In genomic region chr2:195686564-195686963, GRCh38 we compare ENCODE assay signal across 25 cellular contexts. TPM values are rescaled to one million over a fixed set of nuclear protein-coding genes. Genes with fewer than 3 reads are reported as not detected.
DNase-seq lines count a peak whose midpoint lies in the region; ATAC-seq and TF ChIP-seq lines count a peak whose summit lies in the region.
"Had no signal": no experiment of that assay in that cellular context is flagged by ENCODE, and none has a peak within 500 bp of the region (broad histone marks: within the 10 kb centered on the region; RNA-seq: fewer than 3 reads in every experiment).

No MANE protein-coding gene starts in this region.

- H3K9me3 ChIP-seq in neuronal stem cell (replicated peaks in 1 of 2; ENCODE audit: control insufficient read depth in 2 of 2, insufficient read depth in 1 of 2, low read depth in 1 of 2, low read length in 2 of 2) (peaks cover 2 to 10% of the 10 kb centered on the region in 2 donors), tibial nerve (peaks cover 0 to 11% (median 0%) of the 10 kb centered on the region in 4 donors)
- H3K9me3 ChIP-seq: A549, neutrophil, psoas muscle had no signal

- ATAC-seq in GM23338: no peak
- no peak for ATAC-seq in stimulated activated naive CD8-positive, alpha-beta T cell treated with anti-CD3 and anti-CD28 coated beads, Interleukin-15, Interleukin-2, amounts not matched to agents 100 U/mL and 50 U/mL, for 24 hours
- ATAC-seq: A549, psoas muscle had no signal

- H3K4me1 Mint-ChIP-seq in activated CD4-positive, alpha-beta memory T cell treated with anti-CD3 and anti-CD28 coated beads, Interleukin-2, amount 10 ng/mL, durations not matched to agents 7 days and 5 days: peaks cover 15% of the 10 kb centered on the region
- H3K4me1 Mint-ChIP-seq in activated CD4-positive, alpha-beta memory T cell treated with anti-CD3 and anti-CD28 coated beads for 36 hours (ENCODE audit: low read depth): peaks cover 28% of the 10 kb centered on the region
- peaks cover 43% of the 10 kb centered on the region for H3K4me1 Mint-ChIP-seq in GM23338
- H3K4me1 Mint-ChIP-seq in brain: peaks cover 41% of the 10 kb centered on the region

- H3K18ac ChIP-seq in neuronal stem cell (ENCODE audit: low read length): no peak overlapping the region

- CTCF ChIA-PET in activated CD4-positive, alpha-beta memory T cell treated with anti-CD3 and anti-CD28 coated beads, Interleukin-2, amount 10 ng/mL, durations not matched to agents 7 days and 5 days (lab: Charles Lee): no interaction called here
- CTCF ChIA-PET in activated CD4-positive, alpha-beta memory T cell treated with anti-CD3 and anti-CD28 coated beads for 36 hours (lab: Charles Lee): no interaction called here

- H3K4me3 ChIP-seq in GM23338: no peak overlapping the region
- no peak overlapping the region for H3K4me3 ChIP-seq in neuronal stem cell (ENCODE audit: low read length in 2 of 2)
- H3K4me3 ChIP-seq in dorsolateral prefrontal cortex: no peak overlapping the region
- H3K4me3 ChIP-seq in tibial nerve: no peak overlapping the region
- H3K4me3 ChIP-seq: A549, ascending aorta, psoas muscle, SK-N-MC had no signal

- H3K23ac ChIP-seq in neuronal stem cell (ENCODE audit: low read depth, low read length, poor library complexity): no peak overlapping the region

- no peak overlapping the region for H4K8ac ChIP-seq in neuronal stem cell (ENCODE audit: low read depth, low read length)

- H3K79me1 ChIP-seq in neuronal stem cell (ENCODE audit: low read depth, low read length): no peaks in the 10 kb centered on the region

- peaks cover 3% of the 10 kb centered on the region; the same call in 1 of the 2 replicates for H4K20me1 ChIP-seq in GM23338 (replicated peaks; ENCODE audit: insufficient read depth)

- H3K9ac ChIP-seq in neuronal stem cell (ENCODE audit: low read depth, low read length, poor library complexity): no peak overlapping the region

- H3K27ac ChIP-seq in GM23338 (ENCODE audit: low read depth) (peak overlapping the region; percentile 9; the same call in 1 of the 2 replicates), neuronal stem cell (replicated peaks; ENCODE audit: low read length) (peak overlapping the region; percentile 85), dorsolateral prefrontal cortex (no peak overlapping the region), tibial nerve (no peak overlapping the region)
- H3K27ac ChIP-seq: A549, ascending aorta, neutrophil, psoas muscle, RWPE1, SK-N-MC had no signal

- H3K27me3 Mint-ChIP-seq in activated CD4-positive, alpha-beta memory T cell treated with anti-CD3 and anti-CD28 coated beads, Interleukin-2, amount 10 ng/mL, durations not matched to agents 7 days and 5 days: no peaks in the 10 kb centered on the region
- no peaks in the 10 kb centered on the region for H3K27me3 Mint-ChIP-seq in activated CD4-positive, alpha-beta memory T cell treated with anti-CD3 and anti-CD28 coated beads for 36 hours
- H3K27me3 Mint-ChIP-seq in GM23338 (ENCODE audit: insufficient read depth, low read depth, poor library complexity): no peaks in the 10 kb centered on the region
- H3K27me3 Mint-ChIP-seq in brain: no peaks in the 10 kb centered on the region

- H3K4me3 Mint-ChIP-seq in activated CD4-positive, alpha-beta memory T cell treated with anti-CD3 and anti-CD28 coated beads, Interleukin-2, amount 10 ng/mL, durations not matched to agents 7 days and 5 days: no peak overlapping the region
- H3K4me3 Mint-ChIP-seq in activated CD4-positive, alpha-beta memory T cell treated with anti-CD3 and anti-CD28 coated beads for 36 hours: no peak overlapping the region
- H3K4me3 Mint-ChIP-seq in GM23338 (no peak overlapping the region), brain (no peak overlapping the region)

- H3K27ac Mint-ChIP-seq in activated CD4-positive, alpha-beta memory T cell treated with anti-CD3 and anti-CD28 coated beads, Interleukin-2, amount 10 ng/mL, durations not matched to agents 7 days and 5 days: peak overlapping the region; percentile 28
- no peak overlapping the region for H3K27ac Mint-ChIP-seq in activated CD4-positive, alpha-beta memory T cell treated with anti-CD3 and anti-CD28 coated beads for 36 hours
- peak overlapping the region; percentile 51 for H3K27ac Mint-ChIP-seq in GM23338
- H3K27ac Mint-ChIP-seq in brain: peak overlapping the region in 3 of 5 experiments; percentile 37 to 86 (median 65)

- no peaks in the 10 kb centered on the region for H3K9me2 ChIP-seq in GM23338 (ENCODE audit: insufficient read depth)

- no peak overlapping the region for H2BK12ac ChIP-seq in neuronal stem cell (ENCODE audit: low read length)

- no peak overlapping the region for H2AK5ac ChIP-seq in neuronal stem cell (ENCODE audit: low read depth, low read length)

- TF ChIP-seq POLR2A in tibial nerve (IDR thresholded peaks at IDR 0.05): no peak

- H3K14ac ChIP-seq in neuronal stem cell (ENCODE audit: low read length): no peak overlapping the region

- intact Hi-C loops in activated CD4-positive, alpha-beta memory T cell treated with anti-CD3 and anti-CD28 coated beads for 36 hours (cut with micrococcal nuclease): no loop called here
- intact Hi-C loops in dorsolateral prefrontal cortex (cut with DNase I): no loop called here

- no peak for TF ChIP-seq EP300 in tibial nerve (IDR thresholded peaks at IDR 0.05)

- POLR2A ChIA-PET in activated CD4-positive, alpha-beta memory T cell treated with anti-CD3 and anti-CD28 coated beads, Interleukin-2, amount 10 ng/mL, durations not matched to agents 7 days and 5 days (lab: Charles Lee): no interaction called here
- POLR2A ChIA-PET in activated CD4-positive, alpha-beta memory T cell treated with anti-CD3 and anti-CD28 coated beads for 36 hours (lab: Charles Lee): no interaction called here

- TF ChIP-seq CTCF in GM23338 (conservative IDR thresholded peaks at IDR 0.05; ENCODE audit: low read depth in 2 of 2) (no peak), brain (conservative IDR thresholded peaks at IDR 0.05) (no peak), dorsolateral prefrontal cortex (IDR thresholded peaks at IDR 0.05 in 54 of 56, conservative IDR thresholded peaks at IDR 0.05 in 2 of 56; ENCODE audit: low read depth in 1 of 56, partially characterized antibody in 56 of 56) (no peak), tibial nerve (IDR thresholded peaks at IDR 0.05) (no peak)

- no peak for DNase-seq in activated CD4-positive, alpha-beta memory T cell treated with anti-CD3 and anti-CD28 coated beads, Interleukin-2, amount 10 ng/mL, durations not matched to agents 7 days and 5 days
- no peak for DNase-seq in activated CD4-positive, alpha-beta memory T cell treated with anti-CD3 and anti-CD28 coated beads for 36 hours
- no peak for DNase-seq in GM23338 (ENCODE audit: low spot score)
- no peak for DNase-seq in neuronal stem cell (ENCODE audit: low spot score)
- no peak for DNase-seq in dorsolateral prefrontal cortex
- DNase-seq in tibial nerve (ENCODE audit: low spot score in 2 of 2): no peak
- DNase-seq in stimulated activated naive CD8-positive, alpha-beta T cell treated with anti-CD3 and anti-CD28 coated beads, Interleukin-15, Interleukin-2, amounts not matched to agents 100 U/mL and 50 U/mL, for 24 hours: no peak
- DNase-seq: activated T-cell treated with anti-CD3 and anti-CD28 coated beads for 4 hours, caudate nucleus, dermis blood vessel endothelial cell, DMS79, GF-D8, GOT3, NCI-H1048, NCI-H187, NCI-H526, psoas muscle, substantia nigra, T-helper 9 cell had no signal

- no peaks in the 10 kb centered on the region; the same call in 1 of the 2 replicates for H3K36me3 ChIP-seq in GM23338 (ENCODE audit: insufficient read depth)
- peaks cover 3 to 41% of the 10 kb centered on the region in 2 donors for H3K36me3 ChIP-seq in neuronal stem cell (replicated peaks in 1 of 2; ENCODE audit: control insufficient read depth in 2 of 2, insufficient read depth in 2 of 2, low read length in 2 of 2)
- H3K36me3 ChIP-seq in tibial nerve: peaks cover 0 to 13% (median 0%) of the 10 kb centered on the region in 3 donors
- H3K36me3 ChIP-seq: neutrophil had no signal

- H3K4ac ChIP-seq in neuronal stem cell (ENCODE audit: low read length): no peak overlapping the region

- H2BK15ac ChIP-seq in neuronal stem cell (ENCODE audit: low read length): no peak overlapping the region

- H3K4me2 ChIP-seq in GM23338: 0 out of 2 replicates have a peak overlapping the region, but pooled peaks have one; percentile 23
- H3K4me2 ChIP-seq in neuronal stem cell (ENCODE audit: insufficient read depth, low read length, poor library complexity, severe bottlenecking): no peak overlapping the region
- H3K4me2 ChIP-seq: A549 had no signal

- no peak overlapping the region for H2BK120ac ChIP-seq in neuronal stem cell (ENCODE audit: low read depth, low read length)

- H2AFZ ChIP-seq in GM23338 (no peak overlapping the region), neuronal stem cell (ENCODE audit: low read length) (no peak overlapping the region)

- H3K36me3 Mint-ChIP-seq in activated CD4-positive, alpha-beta memory T cell treated with anti-CD3 and anti-CD28 coated beads, Interleukin-2, amount 10 ng/mL, durations not matched to agents 7 days and 5 days (ENCODE audit: low read depth): peaks cover 39% of the 10 kb centered on the region
- H3K36me3 Mint-ChIP-seq in activated CD4-positive, alpha-beta memory T cell treated with anti-CD3 and anti-CD28 coated beads for 36 hours: peaks cover 23% of the 10 kb centered on the region
- H3K36me3 Mint-ChIP-seq in GM23338 (ENCODE audit: low read depth) (peaks cover 21% of the 10 kb centered on the region), brain (peaks cover 59% of the 10 kb centered on the region)

- H4K91ac ChIP-seq in neuronal stem cell (ENCODE audit: low read depth, low read length, poor library complexity): no peak overlapping the region

- no peaks in the 10 kb centered on the region for H3F3A ChIP-seq in GM23338 (replicated peaks; ENCODE audit: low read depth)

- H3K4me1 ChIP-seq in GM23338 (ENCODE audit: insufficient read depth) (peaks cover 55% of the 10 kb centered on the region), neuronal stem cell (ENCODE audit: control insufficient read depth in 2 of 2, insufficient read depth in 1 of 2, low read depth in 1 of 2, low read length in 2 of 2) (peaks cover 4 to 6% of the 10 kb centered on the region in 2 donors), tibial nerve (peaks cover 0 to 3% (median 0%) of the 10 kb centered on the region in 4 donors)
- H3K4me1 ChIP-seq: ascending aorta, psoas muscle had no signal

- H3K79me2 ChIP-seq in GM23338 (replicated peaks; ENCODE audit: insufficient read depth): peaks cover 91% of the 10 kb centered on the region

- no peaks in the 10 kb centered on the region for H3K27me3 ChIP-seq in GM23338 (ENCODE audit: insufficient read depth)
- H3K27me3 ChIP-seq in neuronal stem cell (ENCODE audit: control insufficient read depth in 3 of 3, insufficient read depth in 3 of 3, low read depth in 1 of 3, low read length in 3 of 3): no peaks in the 10 kb centered on the region
- H3K27me3 ChIP-seq in dorsolateral prefrontal cortex: no peaks in the 10 kb centered on the region
- H3K27me3 ChIP-seq in tibial nerve: no peaks in the 10 kb centered on the region
- H3K27me3 ChIP-seq: ascending aorta, neutrophil had no signal

- H3K9me3 Mint-ChIP-seq in activated CD4-positive, alpha-beta memory T cell treated with anti-CD3 and anti-CD28 coated beads, Interleukin-2, amount 10 ng/mL, durations not matched to agents 7 days and 5 days: peaks cover 12% of the 10 kb centered on the region
- peaks cover 15% of the 10 kb centered on the region for H3K9me3 Mint-ChIP-seq in activated CD4-positive, alpha-beta memory T cell treated with anti-CD3 and anti-CD28 coated beads for 36 hours
- no peaks in the 10 kb centered on the region for H3K9me3 Mint-ChIP-seq in GM23338
- peaks cover 13 to 14% (median 14%) of the 10 kb centered on the region in 5 experiments for H3K9me3 Mint-ChIP-seq in brain

- H2BK5ac ChIP-seq in neuronal stem cell (ENCODE audit: low read length): no peak overlapping the region

RNA-seq across cellular contexts. Expression of gene SLC39A10, which starts 29.5 kb away (rescaled TPM):
- total RNA-seq in activated CD4-positive, alpha-beta memory T cell treated with anti-CD3 and anti-CD28 coated beads, Interleukin-2, amount 10 ng/mL, durations not matched to agents 7 days and 5 days: 10 to 100 TPM; 43.2 to 47.0 TPM
- 10 to 100 TPM; 36.1 to 37.4 TPM for total RNA-seq in activated CD4-positive, alpha-beta memory T cell treated with anti-CD3 and anti-CD28 coated beads for 36 hours
- 261 and 263 TPM in 2 replicates for total RNA-seq in GM23338 (2014; rRNA removed; shearing (Covaris generic))
- polyA plus RNA-seq in GM23338 (2016; fragmentation: Nextera tagmentation; extraction: Ambion mirVana): 344 and 356 TPM in 2 replicates
- polyA plus RNA-seq in brain (ENCODE audit: insufficient read depth, low read depth, low replicate concordance): 7.8 TPM
- polyA plus RNA-seq in neuronal stem cell (2013, experiment 1 of 2): 86.7 TPM
- polyA plus RNA-seq in neuronal stem cell (2013, experiment 2 of 2): 88.5 TPM
- total RNA-seq in dorsolateral prefrontal cortex: 100 to 1,000 TPM in 101 of 120 experiments, 10 to 100 TPM in 19; 62.6 to 201 (median 128) TPM
- 10 to 100 TPM; 17.7 to 24.9 (median 20.7) TPM for total RNA-seq in tibial nerve

Comparison
In these comparisons a context has a peak if more than half of its experiments do, and no peak if none do; other contexts are left out.
1. H3K27ac ChIP-seq: peak in GM23338 (single experiment) and neuronal stem cell (single experiment); none in dorsolateral prefrontal cortex (0 of 59) and tibial nerve (0 of 4).